ENCODE assay signal across 5 cellular contexts in the genomic region with DNA sequence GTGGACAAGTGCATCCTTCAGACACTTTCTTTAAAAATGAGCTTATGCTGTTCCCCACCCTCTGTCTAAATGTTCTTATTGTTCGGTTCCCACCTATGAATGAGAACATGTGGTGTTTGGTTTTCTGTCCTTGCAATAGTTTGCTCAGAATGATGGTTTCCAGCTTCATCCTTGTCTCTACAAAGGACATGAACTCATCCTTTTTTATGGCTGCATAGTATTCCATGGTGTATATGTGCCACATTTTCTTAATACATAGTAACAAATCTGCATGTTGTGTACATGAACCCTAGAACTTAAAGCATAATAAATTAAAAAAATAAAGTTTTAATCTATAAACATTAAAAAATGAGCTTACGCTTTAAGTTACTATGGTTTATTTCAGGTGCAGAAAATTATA. TPM values are rescaled to one million over a fixed set of nuclear protein-coding genes. Genes with fewer than 3 reads are reported as not detected.
"Had no signal": no experiment of that assay in that cellular context is flagged by ENCODE, and none has a peak within 500 bp of the region (broad histone marks: within the 10 kb centered on the region; RNA-seq: fewer than 3 reads in every experiment).

No MANE protein-coding gene starts in this region.

RNA-seq across cellular contexts. Expression of a gene that starts 41.8 kb away (rescaled TPM):
- total RNA-seq: HepG2, HT-29, HT1080, IMR-90 had no signal
- polyA plus RNA-seq: HepG2, IgD-negative memory B cell, IMR-90 had no signal
